Comparison of ENCODE assay signal across 2 cellular contexts in the genomic region with DNA sequence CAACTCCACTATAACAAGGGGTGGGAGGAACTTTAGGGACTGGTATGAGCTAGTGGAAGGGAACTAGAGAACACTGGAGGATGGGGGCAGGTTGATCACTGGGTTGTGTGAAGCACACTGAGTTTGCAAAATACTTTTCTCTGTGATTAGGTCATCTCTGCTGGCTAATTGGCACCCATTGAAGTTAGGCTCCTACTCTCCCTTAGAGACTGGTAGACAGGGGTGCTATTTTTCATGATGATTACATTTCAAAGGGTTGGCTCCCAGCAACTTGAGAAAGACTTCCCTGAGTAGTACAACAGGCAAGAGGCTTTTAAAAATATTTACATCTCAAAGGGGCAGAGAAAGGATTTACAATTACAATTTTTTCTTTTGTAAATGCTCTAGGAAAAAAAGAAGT.
TF ChIP-seq lines count a peak whose summit lies in the region.

No MANE protein-coding gene starts in this region.

TF ChIP-seq in GM23338, 12 proteins besides CTCF, POLR2A, EP300 and RAD21:
- TF ChIP-seq POLR2AphosphoS5 (IDR thresholded peaks at IDR 0.05; ENCODE audit: low read depth), result peak; percentile 77
- TF ChIP-seq EZH2 (IDR thresholded peaks at IDR 0.05; ENCODE audit: low read depth, unreplicated experiment), result no peak
- TF ChIP-seq NANOG (IDR thresholded peaks at IDR 0.05; ENCODE audit: borderline replicate concordance), result peak; percentile 89
- TF ChIP-seq, protein P1, sequence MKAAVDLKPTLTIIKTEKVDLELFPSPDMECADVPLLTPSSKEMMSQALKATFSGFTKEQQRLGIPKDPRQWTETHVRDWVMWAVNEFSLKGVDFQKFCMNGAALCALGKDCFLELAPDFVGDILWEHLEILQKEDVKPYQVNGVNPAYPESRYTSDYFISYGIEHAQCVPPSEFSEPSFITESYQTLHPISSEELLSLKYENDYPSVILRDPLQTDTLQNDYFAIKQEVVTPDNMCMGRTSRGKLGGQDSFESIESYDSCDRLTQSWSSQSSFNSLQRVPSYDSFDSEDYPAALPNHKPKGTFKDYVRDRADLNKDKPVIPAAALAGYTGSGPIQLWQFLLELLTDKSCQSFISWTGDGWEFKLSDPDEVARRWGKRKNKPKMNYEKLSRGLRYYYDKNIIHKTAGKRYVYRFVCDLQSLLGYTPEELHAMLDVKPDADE (IDR thresholded peaks at IDR 0.05), result 0 out of 2 replicates have a peak, but pooled peaks have one; percentile 17

TF ChIP-seq in H1, 55 proteins besides CTCF, POLR2A, EP300 and RAD21:
- TF ChIP-seq RXRA (IDR thresholded peaks at IDR 0.05; ENCODE audit: insufficient read depth, low read depth, low read length) (no peak), POLR2AphosphoS5 (IDR thresholded peaks at IDR 0.05; ENCODE audit: low read depth, low read length) (peak; percentile 88), TCF12 (IDR thresholded peaks at IDR 0.05; ENCODE audit: low read depth, low read length) (0 out of 2 replicates have a peak, but pooled peaks have one; percentile 74), NANOG (IDR thresholded peaks at IDR 0.05; ENCODE audit: insufficient read depth, low read depth, low read length, poor library complexity, severe bottlenecking) (peak; percentile 71), BCL11A (IDR thresholded peaks at IDR 0.05; ENCODE audit: low read depth in 2 of 2, low read length in 2 of 2) (no peak), JUN (IDR thresholded peaks at IDR 0.05; ENCODE audit: low read depth, low read length) (0 out of 2 replicates have a peak, but pooled peaks have one; percentile 23), JUND (IDR thresholded peaks at IDR 0.05; ENCODE audit: low read length) (peak; percentile 71; the same call in 1 of the 2 replicates)
- TF ChIP-seq, protein P2, sequence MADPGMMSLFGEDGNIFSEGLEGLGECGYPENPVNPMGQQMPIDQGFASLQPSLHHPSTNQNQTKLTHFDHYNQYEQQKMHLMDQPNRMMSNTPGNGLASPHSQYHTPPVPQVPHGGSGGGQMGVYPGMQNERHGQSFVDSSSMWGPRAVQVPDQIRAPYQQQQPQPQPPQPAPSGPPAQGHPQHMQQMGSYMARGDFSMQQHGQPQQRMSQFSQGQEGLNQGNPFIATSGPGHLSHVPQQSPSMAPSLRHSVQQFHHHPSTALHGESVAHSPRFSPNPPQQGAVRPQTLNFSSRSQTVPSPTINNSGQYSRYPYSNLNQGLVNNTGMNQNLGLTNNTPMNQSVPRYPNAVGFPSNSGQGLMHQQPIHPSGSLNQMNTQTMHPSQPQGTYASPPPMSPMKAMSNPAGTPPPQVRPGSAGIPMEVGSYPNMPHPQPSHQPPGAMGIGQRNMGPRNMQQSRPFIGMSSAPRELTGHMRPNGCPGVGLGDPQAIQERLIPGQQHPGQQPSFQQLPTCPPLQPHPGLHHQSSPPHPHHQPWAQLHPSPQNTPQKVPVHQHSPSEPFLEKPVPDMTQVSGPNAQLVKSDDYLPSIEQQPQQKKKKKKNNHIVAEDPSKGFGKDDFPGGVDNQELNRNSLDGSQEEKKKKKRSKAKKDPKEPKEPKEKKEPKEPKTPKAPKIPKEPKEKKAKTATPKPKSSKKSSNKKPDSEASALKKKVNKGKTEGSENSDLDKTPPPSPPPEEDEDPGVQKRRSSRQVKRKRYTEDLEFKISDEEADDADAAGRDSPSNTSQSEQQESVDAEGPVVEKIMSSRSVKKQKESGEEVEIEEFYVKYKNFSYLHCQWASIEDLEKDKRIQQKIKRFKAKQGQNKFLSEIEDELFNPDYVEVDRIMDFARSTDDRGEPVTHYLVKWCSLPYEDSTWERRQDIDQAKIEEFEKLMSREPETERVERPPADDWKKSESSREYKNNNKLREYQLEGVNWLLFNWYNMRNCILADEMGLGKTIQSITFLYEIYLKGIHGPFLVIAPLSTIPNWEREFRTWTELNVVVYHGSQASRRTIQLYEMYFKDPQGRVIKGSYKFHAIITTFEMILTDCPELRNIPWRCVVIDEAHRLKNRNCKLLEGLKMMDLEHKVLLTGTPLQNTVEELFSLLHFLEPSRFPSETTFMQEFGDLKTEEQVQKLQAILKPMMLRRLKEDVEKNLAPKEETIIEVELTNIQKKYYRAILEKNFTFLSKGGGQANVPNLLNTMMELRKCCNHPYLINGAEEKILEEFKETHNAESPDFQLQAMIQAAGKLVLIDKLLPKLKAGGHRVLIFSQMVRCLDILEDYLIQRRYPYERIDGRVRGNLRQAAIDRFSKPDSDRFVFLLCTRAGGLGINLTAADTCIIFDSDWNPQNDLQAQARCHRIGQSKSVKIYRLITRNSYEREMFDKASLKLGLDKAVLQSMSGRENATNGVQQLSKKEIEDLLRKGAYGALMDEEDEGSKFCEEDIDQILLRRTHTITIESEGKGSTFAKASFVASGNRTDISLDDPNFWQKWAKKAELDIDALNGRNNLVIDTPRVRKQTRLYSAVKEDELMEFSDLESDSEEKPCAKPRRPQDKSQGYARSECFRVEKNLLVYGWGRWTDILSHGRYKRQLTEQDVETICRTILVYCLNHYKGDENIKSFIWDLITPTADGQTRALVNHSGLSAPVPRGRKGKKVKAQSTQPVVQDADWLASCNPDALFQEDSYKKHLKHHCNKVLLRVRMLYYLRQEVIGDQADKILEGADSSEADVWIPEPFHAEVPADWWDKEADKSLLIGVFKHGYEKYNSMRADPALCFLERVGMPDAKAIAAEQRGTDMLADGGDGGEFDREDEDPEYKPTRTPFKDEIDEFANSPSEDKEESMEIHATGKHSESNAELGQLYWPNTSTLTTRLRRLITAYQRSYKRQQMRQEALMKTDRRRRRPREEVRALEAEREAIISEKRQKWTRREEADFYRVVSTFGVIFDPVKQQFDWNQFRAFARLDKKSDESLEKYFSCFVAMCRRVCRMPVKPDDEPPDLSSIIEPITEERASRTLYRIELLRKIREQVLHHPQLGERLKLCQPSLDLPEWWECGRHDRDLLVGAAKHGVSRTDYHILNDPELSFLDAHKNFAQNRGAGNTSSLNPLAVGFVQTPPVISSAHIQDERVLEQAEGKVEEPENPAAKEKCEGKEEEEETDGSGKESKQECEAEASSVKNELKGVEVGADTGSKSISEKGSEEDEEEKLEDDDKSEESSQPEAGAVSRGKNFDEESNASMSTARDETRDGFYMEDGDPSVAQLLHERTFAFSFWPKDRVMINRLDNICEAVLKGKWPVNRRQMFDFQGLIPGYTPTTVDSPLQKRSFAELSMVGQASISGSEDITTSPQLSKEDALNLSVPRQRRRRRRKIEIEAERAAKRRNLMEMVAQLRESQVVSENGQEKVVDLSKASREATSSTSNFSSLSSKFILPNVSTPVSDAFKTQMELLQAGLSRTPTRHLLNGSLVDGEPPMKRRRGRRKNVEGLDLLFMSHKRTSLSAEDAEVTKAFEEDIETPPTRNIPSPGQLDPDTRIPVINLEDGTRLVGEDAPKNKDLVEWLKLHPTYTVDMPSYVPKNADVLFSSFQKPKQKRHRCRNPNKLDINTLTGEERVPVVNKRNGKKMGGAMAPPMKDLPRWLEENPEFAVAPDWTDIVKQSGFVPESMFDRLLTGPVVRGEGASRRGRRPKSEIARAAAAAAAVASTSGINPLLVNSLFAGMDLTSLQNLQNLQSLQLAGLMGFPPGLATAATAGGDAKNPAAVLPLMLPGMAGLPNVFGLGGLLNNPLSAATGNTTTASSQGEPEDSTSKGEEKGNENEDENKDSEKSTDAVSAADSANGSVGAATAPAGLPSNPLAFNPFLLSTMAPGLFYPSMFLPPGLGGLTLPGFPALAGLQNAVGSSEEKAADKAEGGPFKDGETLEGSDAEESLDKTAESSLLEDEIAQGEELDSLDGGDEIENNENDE (IDR thresholded peaks at IDR 0.05; ENCODE audit: insufficient replicate concordance, low read length), result peak; percentile 50
TF ChIP-seq in H1: peak in this region for 6.
